Comparison of ENCODE assay signal across 24 cellular contexts in the genomic region with DNA sequence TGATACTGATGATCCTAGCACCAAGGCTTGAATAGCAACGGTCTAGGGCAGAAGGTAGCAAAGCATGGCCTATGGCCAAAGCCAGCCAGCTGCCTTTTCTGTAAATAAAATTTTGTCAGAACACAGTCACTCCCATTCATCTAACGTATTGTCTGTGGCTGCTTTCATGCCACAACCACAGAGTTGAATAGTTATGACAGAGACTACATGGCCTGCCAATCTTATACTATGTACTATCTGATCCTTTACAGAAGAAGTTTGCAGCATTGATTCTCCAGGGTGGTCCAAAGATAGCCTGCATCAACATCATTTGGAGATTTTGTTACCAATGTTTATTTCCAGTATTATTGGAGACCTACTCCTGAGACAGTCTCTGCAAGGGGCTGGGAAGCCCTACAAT. TPM values are rescaled to one million over a fixed set of nuclear protein-coding genes. Genes with fewer than 3 reads are reported as not detected.
DNase-seq lines count a peak whose midpoint lies in the region; ATAC-seq lines count a peak whose summit lies in the region.
"Had no signal": no experiment of that assay in that cellular context is flagged by ENCODE, and none has a peak within 500 bp of the region (broad histone marks: within the 10 kb centered on the region; RNA-seq: fewer than 3 reads in every experiment).

No MANE protein-coding gene starts in this region.

- no peaks in the 10 kb centered on the region for H3K36me3 ChIP-seq in stomach smooth muscle (ENCODE audit: control insufficient read depth in 2 of 2, insufficient read depth in 2 of 2, low read length in 2 of 2)
- H3K36me3 ChIP-seq: cardiac muscle cell, HAP-1 had no signal

- H3K4me3 ChIP-seq in stomach smooth muscle (ENCODE audit: low read length in 2 of 2): no peak overlapping the region
- H3K4me3 ChIP-seq: cardiac muscle cell, HAP-1, skin epidermis had no signal

- ATAC-seq in activated CD8-positive, alpha-beta memory T cell treated with anti-CD3 and anti-CD28 coated beads, Interleukin-2, amount 10 ng/mL, durations not matched to agents 7 days and 5 days: peak; percentile 23
- ATAC-seq in HG03432 (IDR thresholded peaks at IDR 0.05; ENCODE audit: unreplicated experiment): peak; percentile 20
- peak; percentile 35 for ATAC-seq in activated naive CD8-positive, alpha-beta T cell treated with anti-CD3 and anti-CD28 coated beads, Interleukin-2, amount 50 U/mL, for 24 hours
- no peak for ATAC-seq in GM18907 (IDR thresholded peaks at IDR 0.05; ENCODE audit: unreplicated experiment)

- peaks cover 41% of the 10 kb centered on the region for H3K4me1 ChIP-seq in stomach smooth muscle (ENCODE audit: control insufficient read depth, insufficient read depth, low read length)

- H3K9ac ChIP-seq in stomach smooth muscle (ENCODE audit: low read length in 2 of 2): peak overlapping the region; percentile 29 to 46
- H3K9ac ChIP-seq: KMS-11 had no signal

- no peak overlapping the region for H3K27ac Mint-ChIP-seq in activated CD8-positive, alpha-beta memory T cell treated with anti-CD3 and anti-CD28 coated beads, Interleukin-2, amount 10 ng/mL, durations not matched to agents 7 days and 5 days
- H3K27ac Mint-ChIP-seq in activated naive CD8-positive, alpha-beta T cell treated with anti-CD3 and anti-CD28 coated beads, Interleukin-2, amount 50 U/mL, for 24 hours: no peak overlapping the region
- H3K27ac Mint-ChIP-seq in activated T-helper 2 cell treated with anti-CD3 and anti-CD28 coated beads, Interferon-gamma antibody, Interleukin-2, Interleukin-4, amounts not matched to agents 10 μg/mL and 5 μg/mL and 100 μg/mL, durations not matched to agents 14 hours and 24 hours and 36 hours: no peak overlapping the region

- H3K9me3 ChIP-seq in stomach smooth muscle (ENCODE audit: control insufficient read depth in 2 of 2, low read length in 2 of 2): no peaks in the 10 kb centered on the region
- H3K9me3 ChIP-seq: HAP-1 had no signal

- no peaks in the 10 kb centered on the region for H3K36me3 Mint-ChIP-seq in activated CD8-positive, alpha-beta memory T cell treated with anti-CD3 and anti-CD28 coated beads, Interleukin-2, amount 10 ng/mL, durations not matched to agents 7 days and 5 days
- H3K36me3 Mint-ChIP-seq in activated naive CD8-positive, alpha-beta T cell treated with anti-CD3 and anti-CD28 coated beads, Interleukin-2, amount 50 U/mL, for 24 hours (ENCODE audit: low read depth): no peaks in the 10 kb centered on the region
- no peaks in the 10 kb centered on the region for H3K36me3 Mint-ChIP-seq in activated T-helper 2 cell treated with anti-CD3 and anti-CD28 coated beads, Interferon-gamma antibody, Interleukin-2, Interleukin-4, amounts not matched to agents 10 μg/mL and 5 μg/mL and 100 μg/mL, durations not matched to agents 14 hours and 24 hours and 36 hours (ENCODE audit: low read depth)

- peaks cover 10% of the 10 kb centered on the region for H3K4me1 Mint-ChIP-seq in activated CD8-positive, alpha-beta memory T cell treated with anti-CD3 and anti-CD28 coated beads, Interleukin-2, amount 10 ng/mL, durations not matched to agents 7 days and 5 days
- H3K4me1 Mint-ChIP-seq in activated naive CD8-positive, alpha-beta T cell treated with anti-CD3 and anti-CD28 coated beads, Interleukin-2, amount 50 U/mL, for 24 hours: peaks cover 19% of the 10 kb centered on the region
- H3K4me1 Mint-ChIP-seq in activated T-helper 2 cell treated with anti-CD3 and anti-CD28 coated beads, Interferon-gamma antibody, Interleukin-2, Interleukin-4, amounts not matched to agents 10 μg/mL and 5 μg/mL and 100 μg/mL, durations not matched to agents 14 hours and 24 hours and 36 hours (ENCODE audit: low read depth): peaks cover 10% of the 10 kb centered on the region

- no peaks in the 10 kb centered on the region for H3K9me3 Mint-ChIP-seq in activated CD8-positive, alpha-beta memory T cell treated with anti-CD3 and anti-CD28 coated beads, Interleukin-2, amount 10 ng/mL, durations not matched to agents 7 days and 5 days (ENCODE audit: low read depth)
- no peaks in the 10 kb centered on the region for H3K9me3 Mint-ChIP-seq in activated naive CD8-positive, alpha-beta T cell treated with anti-CD3 and anti-CD28 coated beads, Interleukin-2, amount 50 U/mL, for 24 hours
- no peaks in the 10 kb centered on the region for H3K9me3 Mint-ChIP-seq in activated T-helper 2 cell treated with anti-CD3 and anti-CD28 coated beads, Interferon-gamma antibody, Interleukin-2, Interleukin-4, amounts not matched to agents 10 μg/mL and 5 μg/mL and 100 μg/mL, durations not matched to agents 14 hours and 24 hours and 36 hours
- H3K9me3 Mint-ChIP-seq: nephron had no signal

- intact Hi-C loops in activated T-helper 2 cell treated with anti-CD3 and anti-CD28 coated beads, Interferon-gamma antibody, Interleukin-2, Interleukin-4, amounts not matched to agents 10 μg/mL and 5 μg/mL and 100 μg/mL, durations not matched to agents 14 hours and 24 hours and 36 hours (cut with micrococcal nuclease): no loop called here

- H3K27ac ChIP-seq in stomach smooth muscle (ENCODE audit: low read length): peak overlapping the region; percentile 95
- H3K27ac ChIP-seq: cardiac muscle cell, epithelial cell of prostate, KMS-11 had no signal

- CTCF ChIA-PET in activated CD8-positive, alpha-beta memory T cell treated with anti-CD3 and anti-CD28 coated beads, Interleukin-2, amount 10 ng/mL, durations not matched to agents 7 days and 5 days (lab: Charles Lee): no interaction called here

- H3K4me3 Mint-ChIP-seq in activated CD8-positive, alpha-beta memory T cell treated with anti-CD3 and anti-CD28 coated beads, Interleukin-2, amount 10 ng/mL, durations not matched to agents 7 days and 5 days: no peak overlapping the region
- H3K4me3 Mint-ChIP-seq in activated naive CD8-positive, alpha-beta T cell treated with anti-CD3 and anti-CD28 coated beads, Interleukin-2, amount 50 U/mL, for 24 hours: no peak overlapping the region
- H3K4me3 Mint-ChIP-seq in activated T-helper 2 cell treated with anti-CD3 and anti-CD28 coated beads, Interferon-gamma antibody, Interleukin-2, Interleukin-4, amounts not matched to agents 10 μg/mL and 5 μg/mL and 100 μg/mL, durations not matched to agents 14 hours and 24 hours and 36 hours (ENCODE audit: low read depth): no peak overlapping the region
- H3K4me3 Mint-ChIP-seq: nephron had no signal

- no peaks in the 10 kb centered on the region for H3K27me3 ChIP-seq in stomach smooth muscle (ENCODE audit: control insufficient read depth in 1 of 2, insufficient read depth in 2 of 2, low read length in 2 of 2)
- H3K27me3 ChIP-seq: cardiac muscle cell had no signal

- no peak for DNase-seq in activated CD8-positive, alpha-beta memory T cell treated with anti-CD3 and anti-CD28 coated beads, Interleukin-2, amount 10 ng/mL, durations not matched to agents 7 days and 5 days
- no peak for DNase-seq in activated CD8-positive, alpha-beta memory T cell treated with anti-CD3 and anti-CD28 coated beads, Interleukin-2, amount 50 U/mL, for 48 hours
- DNase-seq in activated naive CD8-positive, alpha-beta T cell treated with anti-CD3 and anti-CD28 coated beads, Interleukin-2, amount 50 U/mL, for 24 hours: no peak
- DNase-seq in activated T-helper 2 cell treated with anti-CD3 and anti-CD28 coated beads, Interferon-gamma antibody, Interleukin-2, Interleukin-4, amounts not matched to agents 10 μg/mL and 5 μg/mL and 100 μg/mL, durations not matched to agents 14 hours and 24 hours and 36 hours (ENCODE audit: low spot score): no peak
- DNase-seq in NCI-H526 (lab: John Stamatoyannopoulos, UW): no peak
- DNase-seq: activated CD4-positive, CD25-positive, alpha-beta regulatory T cell treated with anti-CD3 and anti-CD28 coated beads, Interleukin-2, amount 50 U/mL, for 72 hours; activated effector memory CD4-positive, alpha-beta T cell treated with Interleukin-2 at 50 U/mL for 16 hours; amniotic stem cell; C1 segment of cervical spinal cord; dermis blood vessel endothelial cell; foreskin melanocyte; kidney glomerular epithelial cell; NCI-H1048; NCI-H2171; T1000 had no signal

- peaks cover 2% of the 10 kb centered on the region for H3K27me3 Mint-ChIP-seq in activated CD8-positive, alpha-beta memory T cell treated with anti-CD3 and anti-CD28 coated beads, Interleukin-2, amount 10 ng/mL, durations not matched to agents 7 days and 5 days
- peaks cover 6% of the 10 kb centered on the region for H3K27me3 Mint-ChIP-seq in activated naive CD8-positive, alpha-beta T cell treated with anti-CD3 and anti-CD28 coated beads, Interleukin-2, amount 50 U/mL, for 24 hours
- H3K27me3 Mint-ChIP-seq in activated T-helper 2 cell treated with anti-CD3 and anti-CD28 coated beads, Interferon-gamma antibody, Interleukin-2, Interleukin-4, amounts not matched to agents 10 μg/mL and 5 μg/mL and 100 μg/mL, durations not matched to agents 14 hours and 24 hours and 36 hours (ENCODE audit: low read depth): peaks cover 19% of the 10 kb centered on the region

RNA-seq across cellular contexts. Expression of a gene that starts 19.9 kb away (rescaled TPM):
- total RNA-seq in activated CD8-positive, alpha-beta memory T cell treated with anti-CD3 and anti-CD28 coated beads, Interleukin-2, amount 10 ng/mL, durations not matched to agents 7 days and 5 days: 10 to 100 TPM; 41.5 to 41.9 TPM
- total RNA-seq in activated T-helper 2 cell treated with anti-CD3 and anti-CD28 coated beads, Interferon-gamma antibody, Interleukin-2, Interleukin-4, amounts not matched to agents 10 μg/mL and 5 μg/mL and 100 μg/mL, durations not matched to agents 14 hours and 24 hours and 36 hours: 29.6 and 30.1 TPM in 2 replicates
